Comparison of ENCODE assay signal across 1 cellular context in genomic region chr3:179269152-179269707, GRCh38.
TF ChIP-seq lines count a peak whose summit lies in the region.

No MANE protein-coding gene starts in this region.

TF ChIP-seq in endothelial cell of umbilical vein, 7 proteins besides CTCF, POLR2A, EP300 and RAD21:
- TF ChIP-seq POLR2AphosphoS5 (IDR thresholded peaks at IDR 0.05; ENCODE audit: insufficient read depth, low read depth, low read length) (no peak), MAX (IDR thresholded peaks at IDR 0.05; ENCODE audit: insufficient read depth, insufficient read length) (no peak), JUN (IDR thresholded peaks at IDR 0.05; ENCODE audit: borderline replicate concordance, insufficient read depth, insufficient read length, low read depth) (no peak)
